In the genomic region with DNA sequence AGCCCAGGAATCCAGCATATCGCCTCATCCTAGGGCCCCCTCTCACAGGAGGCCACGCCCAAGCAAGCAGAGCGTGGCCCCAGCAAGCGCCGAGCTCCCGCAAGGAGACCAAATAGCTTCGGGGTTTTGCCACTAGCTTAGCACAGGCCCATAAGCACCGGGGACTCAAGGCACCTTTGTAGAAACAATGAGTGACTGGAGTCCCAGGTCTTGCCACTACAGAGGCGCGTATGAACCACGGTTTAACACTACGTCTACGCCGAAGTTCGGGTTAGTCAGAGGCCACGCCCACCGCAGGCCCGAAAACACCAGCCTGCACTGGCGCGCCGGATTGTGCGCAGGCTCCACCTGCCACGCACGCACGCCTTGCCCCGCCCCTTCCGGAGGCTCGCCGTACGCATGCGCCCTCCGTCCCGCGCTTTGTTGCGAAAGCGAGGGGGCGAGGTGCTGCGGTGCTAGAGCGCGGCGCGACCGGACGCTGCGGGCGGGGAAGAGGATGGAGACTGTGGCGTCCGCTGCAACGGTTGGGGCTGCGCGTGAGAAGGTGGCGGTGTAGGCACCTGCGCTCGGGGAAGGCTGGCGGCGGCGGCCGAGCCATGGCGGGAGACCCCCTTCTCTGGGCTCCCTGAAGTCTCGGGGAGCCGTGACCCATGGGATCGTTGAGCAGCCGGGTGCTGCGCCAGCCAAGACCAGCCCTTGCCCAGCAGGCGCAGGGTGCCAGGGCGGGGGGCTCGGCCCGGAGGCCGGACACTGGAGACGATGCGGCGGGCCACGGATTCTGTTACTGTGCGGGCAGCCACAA, we compare ENCODE assay signal across 1 cellular context.
TF ChIP-seq lines count a peak whose summit lies in the region.

A gene with protein sequence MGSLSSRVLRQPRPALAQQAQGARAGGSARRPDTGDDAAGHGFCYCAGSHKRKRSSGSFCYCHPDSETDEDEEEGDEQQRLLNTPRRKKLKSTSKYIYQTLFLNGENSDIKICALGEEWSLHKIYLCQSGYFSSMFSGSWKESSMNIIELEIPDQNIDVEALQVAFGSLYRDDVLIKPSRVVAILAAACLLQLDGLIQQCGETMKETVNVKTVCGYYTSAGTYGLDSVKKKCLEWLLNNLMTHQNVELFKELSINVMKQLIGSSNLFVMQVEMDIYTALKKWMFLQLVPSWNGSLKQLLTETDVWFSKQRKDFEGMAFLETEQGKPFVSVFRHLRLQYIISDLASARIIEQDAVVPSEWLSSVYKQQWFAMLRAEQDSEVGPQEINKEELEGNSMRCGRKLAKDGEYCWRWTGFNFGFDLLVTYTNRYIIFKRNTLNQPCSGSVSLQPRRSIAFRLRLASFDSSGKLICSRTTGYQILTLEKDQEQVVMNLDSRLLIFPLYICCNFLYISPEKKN (plus strand): TSS at position 418 of the 802 bp plus-strand sequence. CDS start 233 bp downstream, at position 651.

TF ChIP-seq in GM12878, 131 proteins besides CTCF, POLR2A, EP300 and RAD21 (continued from another document and continues in another):
- TF ChIP-seq, protein P1, sequence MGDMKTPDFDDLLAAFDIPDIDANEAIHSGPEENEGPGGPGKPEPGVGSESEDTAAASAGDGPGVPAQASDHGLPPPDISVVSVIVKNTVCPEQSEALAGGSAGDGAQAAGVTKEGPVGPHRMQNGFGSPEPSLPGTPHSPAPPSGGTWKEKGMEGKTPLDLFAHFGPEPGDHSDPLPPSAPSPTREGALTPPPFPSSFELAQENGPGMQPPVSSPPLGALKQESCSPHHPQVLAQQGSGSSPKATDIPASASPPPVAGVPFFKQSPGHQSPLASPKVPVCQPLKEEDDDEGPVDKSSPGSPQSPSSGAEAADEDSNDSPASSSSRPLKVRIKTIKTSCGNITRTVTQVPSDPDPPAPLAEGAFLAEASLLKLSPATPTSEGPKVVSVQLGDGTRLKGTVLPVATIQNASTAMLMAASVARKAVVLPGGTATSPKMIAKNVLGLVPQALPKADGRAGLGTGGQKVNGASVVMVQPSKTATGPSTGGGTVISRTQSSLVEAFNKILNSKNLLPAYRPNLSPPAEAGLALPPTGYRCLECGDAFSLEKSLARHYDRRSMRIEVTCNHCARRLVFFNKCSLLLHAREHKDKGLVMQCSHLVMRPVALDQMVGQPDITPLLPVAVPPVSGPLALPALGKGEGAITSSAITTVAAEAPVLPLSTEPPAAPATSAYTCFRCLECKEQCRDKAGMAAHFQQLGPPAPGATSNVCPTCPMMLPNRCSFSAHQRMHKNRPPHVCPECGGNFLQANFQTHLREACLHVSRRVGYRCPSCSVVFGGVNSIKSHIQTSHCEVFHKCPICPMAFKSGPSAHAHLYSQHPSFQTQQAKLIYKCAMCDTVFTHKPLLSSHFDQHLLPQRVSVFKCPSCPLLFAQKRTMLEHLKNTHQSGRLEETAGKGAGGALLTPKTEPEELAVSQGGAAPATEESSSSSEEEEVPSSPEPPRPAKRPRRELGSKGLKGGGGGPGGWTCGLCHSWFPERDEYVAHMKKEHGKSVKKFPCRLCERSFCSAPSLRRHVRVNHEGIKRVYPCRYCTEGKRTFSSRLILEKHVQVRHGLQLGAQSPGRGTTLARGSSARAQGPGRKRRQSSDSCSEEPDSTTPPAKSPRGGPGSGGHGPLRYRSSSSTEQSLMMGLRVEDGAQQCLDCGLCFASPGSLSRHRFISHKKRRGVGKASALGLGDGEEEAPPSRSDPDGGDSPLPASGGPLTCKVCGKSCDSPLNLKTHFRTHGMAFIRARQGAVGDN (IDR thresholded peaks at IDR 0.05): peak; percentile 96
- no peak for TF ChIP-seq KAT2A (conservative IDR thresholded peaks at IDR 0.05; ENCODE audit: control insufficient read depth, low read depth, low read length)
- TF ChIP-seq CEBPB (IDR thresholded peaks at IDR 0.05; ENCODE audit: borderline replicate concordance in 1 of 2, low read depth in 2 of 2, low read length in 2 of 2): peak in 1 of 2 experiments; percentile 96; a peak in 2 of 4 replicates
- no peak for TF ChIP-seq JUNB (IDR thresholded peaks at IDR 0.05)
- no peak for TF ChIP-seq YBX1 (IDR thresholded peaks at IDR 0.05)
- no peak for TF ChIP-seq RAD51 (IDR thresholded peaks at IDR 0.05)
- 0 out of 2 replicates have a peak, but pooled peaks have one; percentile 49 for TF ChIP-seq TCF3 (IDR thresholded peaks at IDR 0.05; ENCODE audit: borderline replicate concordance, insufficient read depth, low read depth, low read length)
- TF ChIP-seq BHLHE40 (IDR thresholded peaks at IDR 0.05; ENCODE audit: borderline replicate concordance in 1 of 2, low read depth in 2 of 2, low read length in 1 of 2): peak; percentile 25 to 86; a peak in 2 of 4 replicates
- TF ChIP-seq, protein P2, sequence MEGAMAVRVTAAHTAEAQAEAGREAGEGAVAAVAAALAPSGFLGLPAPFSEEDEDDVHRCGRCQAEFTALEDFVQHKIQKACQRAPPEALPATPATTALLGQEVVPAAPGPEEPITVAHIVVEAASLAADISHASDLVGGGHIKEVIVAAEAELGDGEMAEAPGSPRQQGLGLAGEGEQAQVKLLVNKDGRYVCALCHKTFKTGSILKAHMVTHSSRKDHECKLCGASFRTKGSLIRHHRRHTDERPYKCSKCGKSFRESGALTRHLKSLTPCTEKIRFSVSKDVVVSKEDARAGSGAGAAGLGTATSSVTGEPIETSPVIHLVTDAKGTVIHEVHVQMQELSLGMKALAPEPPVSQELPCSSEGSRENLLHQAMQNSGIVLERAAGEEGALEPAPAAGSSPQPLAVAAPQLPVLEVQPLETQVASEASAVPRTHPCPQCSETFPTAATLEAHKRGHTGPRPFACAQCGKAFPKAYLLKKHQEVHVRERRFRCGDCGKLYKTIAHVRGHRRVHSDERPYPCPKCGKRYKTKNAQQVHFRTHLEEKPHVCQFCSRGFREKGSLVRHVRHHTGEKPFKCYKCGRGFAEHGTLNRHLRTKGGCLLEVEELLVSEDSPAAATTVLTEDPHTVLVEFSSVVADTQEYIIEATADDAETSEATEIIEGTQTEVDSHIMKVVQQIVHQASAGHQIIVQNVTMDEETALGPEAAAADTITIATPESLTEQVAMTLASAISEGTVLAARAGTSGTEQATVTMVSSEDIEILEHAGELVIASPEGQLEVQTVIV (IDR thresholded peaks at IDR 0.05; ENCODE audit: borderline replicate concordance, partially characterized antibody): no peak
- TF ChIP-seq EED (IDR thresholded peaks at IDR 0.05; ENCODE audit: low read depth): no peak
- TF ChIP-seq, protein P3, sequence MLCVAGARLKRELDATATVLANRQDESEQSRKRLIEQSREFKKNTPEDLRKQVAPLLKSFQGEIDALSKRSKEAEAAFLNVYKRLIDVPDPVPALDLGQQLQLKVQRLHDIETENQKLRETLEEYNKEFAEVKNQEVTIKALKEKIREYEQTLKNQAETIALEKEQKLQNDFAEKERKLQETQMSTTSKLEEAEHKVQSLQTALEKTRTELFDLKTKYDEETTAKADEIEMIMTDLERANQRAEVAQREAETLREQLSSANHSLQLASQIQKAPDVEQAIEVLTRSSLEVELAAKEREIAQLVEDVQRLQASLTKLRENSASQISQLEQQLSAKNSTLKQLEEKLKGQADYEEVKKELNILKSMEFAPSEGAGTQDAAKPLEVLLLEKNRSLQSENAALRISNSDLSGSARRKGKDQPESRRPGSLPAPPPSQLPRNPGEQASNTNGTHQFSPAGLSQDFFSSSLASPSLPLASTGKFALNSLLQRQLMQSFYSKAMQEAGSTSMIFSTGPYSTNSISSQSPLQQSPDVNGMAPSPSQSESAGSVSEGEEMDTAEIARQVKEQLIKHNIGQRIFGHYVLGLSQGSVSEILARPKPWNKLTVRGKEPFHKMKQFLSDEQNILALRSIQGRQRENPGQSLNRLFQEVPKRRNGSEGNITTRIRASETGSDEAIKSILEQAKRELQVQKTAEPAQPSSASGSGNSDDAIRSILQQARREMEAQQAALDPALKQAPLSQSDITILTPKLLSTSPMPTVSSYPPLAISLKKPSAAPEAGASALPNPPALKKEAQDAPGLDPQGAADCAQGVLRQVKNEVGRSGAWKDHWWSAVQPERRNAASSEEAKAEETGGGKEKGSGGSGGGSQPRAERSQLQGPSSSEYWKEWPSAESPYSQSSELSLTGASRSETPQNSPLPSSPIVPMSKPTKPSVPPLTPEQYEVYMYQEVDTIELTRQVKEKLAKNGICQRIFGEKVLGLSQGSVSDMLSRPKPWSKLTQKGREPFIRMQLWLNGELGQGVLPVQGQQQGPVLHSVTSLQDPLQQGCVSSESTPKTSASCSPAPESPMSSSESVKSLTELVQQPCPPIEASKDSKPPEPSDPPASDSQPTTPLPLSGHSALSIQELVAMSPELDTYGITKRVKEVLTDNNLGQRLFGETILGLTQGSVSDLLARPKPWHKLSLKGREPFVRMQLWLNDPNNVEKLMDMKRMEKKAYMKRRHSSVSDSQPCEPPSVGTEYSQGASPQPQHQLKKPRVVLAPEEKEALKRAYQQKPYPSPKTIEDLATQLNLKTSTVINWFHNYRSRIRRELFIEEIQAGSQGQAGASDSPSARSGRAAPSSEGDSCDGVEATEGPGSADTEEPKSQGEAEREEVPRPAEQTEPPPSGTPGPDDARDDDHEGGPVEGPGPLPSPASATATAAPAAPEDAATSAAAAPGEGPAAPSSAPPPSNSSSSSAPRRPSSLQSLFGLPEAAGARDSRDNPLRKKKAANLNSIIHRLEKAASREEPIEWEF (IDR thresholded peaks at IDR 0.05; ENCODE audit: insufficient replicate concordance, low read depth, low read length): no peak
- no peak for TF ChIP-seq CBX3 (IDR thresholded peaks at IDR 0.05; ENCODE audit: borderline replicate concordance, low read depth)
- TF ChIP-seq, protein P4, sequence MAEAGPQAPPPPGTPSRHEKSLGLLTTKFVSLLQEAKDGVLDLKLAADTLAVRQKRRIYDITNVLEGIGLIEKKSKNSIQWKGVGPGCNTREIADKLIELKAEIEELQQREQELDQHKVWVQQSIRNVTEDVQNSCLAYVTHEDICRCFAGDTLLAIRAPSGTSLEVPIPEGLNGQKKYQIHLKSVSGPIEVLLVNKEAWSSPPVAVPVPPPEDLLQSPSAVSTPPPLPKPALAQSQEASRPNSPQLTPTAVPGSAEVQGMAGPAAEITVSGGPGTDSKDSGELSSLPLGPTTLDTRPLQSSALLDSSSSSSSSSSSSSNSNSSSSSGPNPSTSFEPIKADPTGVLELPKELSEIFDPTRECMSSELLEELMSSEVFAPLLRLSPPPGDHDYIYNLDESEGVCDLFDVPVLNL (IDR thresholded peaks at IDR 0.05; ENCODE audit: low read depth, low read length): peak; percentile 35; the same call in 1 of the 2 replicates
- no peak for TF ChIP-seq IRF4 (IDR thresholded peaks at IDR 0.05; ENCODE audit: low read depth, low read length)
- peak; percentile 72 to 84 for TF ChIP-seq EGR1 (IDR thresholded peaks at IDR 0.05; ENCODE audit: borderline replicate concordance in 1 of 2, low read depth in 2 of 2, low read length in 2 of 2)
- TF ChIP-seq, protein P5, sequence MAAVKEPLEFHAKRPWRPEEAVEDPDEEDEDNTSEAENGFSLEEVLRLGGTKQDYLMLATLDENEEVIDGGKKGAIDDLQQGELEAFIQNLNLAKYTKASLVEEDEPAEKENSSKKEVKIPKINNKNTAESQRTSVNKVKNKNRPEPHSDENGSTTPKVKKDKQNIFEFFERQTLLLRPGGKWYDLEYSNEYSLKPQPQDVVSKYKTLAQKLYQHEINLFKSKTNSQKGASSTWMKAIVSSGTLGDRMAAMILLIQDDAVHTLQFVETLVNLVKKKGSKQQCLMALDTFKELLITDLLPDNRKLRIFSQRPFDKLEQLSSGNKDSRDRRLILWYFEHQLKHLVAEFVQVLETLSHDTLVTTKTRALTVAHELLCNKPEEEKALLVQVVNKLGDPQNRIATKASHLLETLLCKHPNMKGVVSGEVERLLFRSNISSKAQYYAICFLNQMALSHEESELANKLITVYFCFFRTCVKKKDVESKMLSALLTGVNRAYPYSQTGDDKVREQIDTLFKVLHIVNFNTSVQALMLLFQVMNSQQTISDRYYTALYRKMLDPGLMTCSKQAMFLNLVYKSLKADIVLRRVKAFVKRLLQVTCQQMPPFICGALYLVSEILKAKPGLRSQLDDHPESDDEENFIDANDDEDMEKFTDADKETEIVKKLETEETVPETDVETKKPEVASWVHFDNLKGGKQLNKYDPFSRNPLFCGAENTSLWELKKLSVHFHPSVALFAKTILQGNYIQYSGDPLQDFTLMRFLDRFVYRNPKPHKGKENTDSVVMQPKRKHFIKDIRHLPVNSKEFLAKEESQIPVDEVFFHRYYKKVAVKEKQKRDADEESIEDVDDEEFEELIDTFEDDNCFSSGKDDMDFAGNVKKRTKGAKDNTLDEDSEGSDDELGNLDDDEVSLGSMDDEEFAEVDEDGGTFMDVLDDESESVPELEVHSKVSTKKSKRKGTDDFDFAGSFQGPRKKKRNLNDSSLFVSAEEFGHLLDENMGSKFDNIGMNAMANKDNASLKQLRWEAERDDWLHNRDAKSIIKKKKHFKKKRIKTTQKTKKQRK (IDR thresholded peaks at IDR 0.05; ENCODE audit: low read depth, low read length): no peak
- TF ChIP-seq ETV6 (conservative IDR thresholded peaks at IDR 0.05 in 1 of 2, IDR thresholded peaks at IDR 0.05 in 1 of 2; ENCODE audit: borderline replicate concordance in 1 of 2, low read depth in 1 of 2): no peak
- no peak for TF ChIP-seq HDAC6 (IDR thresholded peaks at IDR 0.05; ENCODE audit: unreplicated experiment)
- TF ChIP-seq HDAC2 (IDR thresholded peaks at IDR 0.05): no peak
- TF ChIP-seq SP1 (IDR thresholded peaks at IDR 0.05; ENCODE audit: low read depth, low read length): peak; percentile 74
- TF ChIP-seq NR2F1 (conservative IDR thresholded peaks at IDR 0.05): no peak
- TF ChIP-seq POLR2AphosphoS2 (IDR thresholded peaks at IDR 0.05; ENCODE audit: low read depth, low read length): peak; percentile 90; the same call in 1 of the 2 replicates
- peak; percentile 73 for TF ChIP-seq FOXK2 (IDR thresholded peaks at IDR 0.05)
- peak; percentile 74 for TF ChIP-seq RUNX3 (IDR thresholded peaks at IDR 0.05; ENCODE audit: low read length)
- TF ChIP-seq, protein P6, sequence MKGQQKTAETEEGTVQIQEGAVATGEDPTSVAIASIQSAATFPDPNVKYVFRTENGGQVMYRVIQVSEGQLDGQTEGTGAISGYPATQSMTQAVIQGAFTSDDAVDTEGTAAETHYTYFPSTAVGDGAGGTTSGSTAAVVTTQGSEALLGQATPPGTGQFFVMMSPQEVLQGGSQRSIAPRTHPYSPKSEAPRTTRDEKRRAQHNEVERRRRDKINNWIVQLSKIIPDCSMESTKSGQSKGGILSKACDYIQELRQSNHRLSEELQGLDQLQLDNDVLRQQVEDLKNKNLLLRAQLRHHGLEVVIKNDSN (IDR thresholded peaks at IDR 0.05; ENCODE audit: borderline replicate concordance, extremely low read length, insufficient read depth, low read depth, low read length): no peak
- no peak for TF ChIP-seq ZZZ3 (IDR thresholded peaks at IDR 0.05; ENCODE audit: control insufficient read depth, insufficient read length, low read depth)
- no peak for TF ChIP-seq BMI1 (IDR thresholded peaks at IDR 0.05; ENCODE audit: borderline replicate concordance)
- TF ChIP-seq, protein P7, sequence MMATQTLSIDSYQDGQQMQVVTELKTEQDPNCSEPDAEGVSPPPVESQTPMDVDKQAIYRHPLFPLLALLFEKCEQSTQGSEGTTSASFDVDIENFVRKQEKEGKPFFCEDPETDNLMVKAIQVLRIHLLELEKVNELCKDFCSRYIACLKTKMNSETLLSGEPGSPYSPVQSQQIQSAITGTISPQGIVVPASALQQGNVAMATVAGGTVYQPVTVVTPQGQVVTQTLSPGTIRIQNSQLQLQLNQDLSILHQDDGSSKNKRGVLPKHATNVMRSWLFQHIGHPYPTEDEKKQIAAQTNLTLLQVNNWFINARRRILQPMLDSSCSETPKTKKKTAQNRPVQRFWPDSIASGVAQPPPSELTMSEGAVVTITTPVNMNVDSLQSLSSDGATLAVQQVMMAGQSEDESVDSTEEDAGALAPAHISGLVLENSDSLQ (IDR thresholded peaks at IDR 0.05): peak; percentile 77
- no peak; the same call in 1 of the 2 replicates for TF ChIP-seq NR2C1 (IDR thresholded peaks at IDR 0.05)
- TF ChIP-seq RFX5 (IDR thresholded peaks at IDR 0.05; ENCODE audit: low read depth, low read length): no peak
- no peak for TF ChIP-seq ZBED1 (IDR thresholded peaks at IDR 0.05; ENCODE audit: borderline replicate concordance)
- 0 out of 2 replicates have a peak, but pooled peaks have one; percentile 26 for TF ChIP-seq TCF12 (IDR thresholded peaks at IDR 0.05; ENCODE audit: low read depth, low read length)
- no peak for TF ChIP-seq RCOR1 (conservative IDR thresholded peaks at IDR 0.05; ENCODE audit: low read depth, low read length)
- no peak for TF ChIP-seq ZSCAN29 (IDR thresholded peaks at IDR 0.05)
